27 cellular contexts compared by ENCODE assay signal in genomic region chr4:131635191-131635590, GRCh38.
"Had no signal": no experiment of that assay in that cellular context is flagged by ENCODE, and none has a peak within 500 bp of the region (broad histone marks: within the 10 kb centered on the region; RNA-seq: fewer than 3 reads in every experiment).

No MANE protein-coding gene starts in this region.

- H3K4me3 Mint-ChIP-seq: activated B cell treated with CpG ODN at 0.5 μM for 24 hours; activated CD8-positive, alpha-beta T cell treated with anti-CD3 and anti-CD28 coated beads for 36 hours; activated naive CD4-positive, alpha-beta T cell treated with anti-CD3 and anti-CD28 coated beads for 36 hours; activated naive CD4-positive, alpha-beta T cell treated with anti-CD3 and anti-CD28 coated beads, Interleukin-2, amount 50 U/mL, for 24 hours; activated naive CD8-positive, alpha-beta T cell treated with anti-CD3 and anti-CD28 coated beads for 36 hours; activated naive CD8-positive, alpha-beta T cell treated with anti-CD3 and anti-CD28 coated beads, Interleukin-2, amount 50 U/mL, for 24 hours; activated T-helper 1 cell treated with anti-CD3 and anti-CD28 coated beads, Interleukin-12 subunit alpha, Interleukin-12 subunit beta, Interleukin-2, Interleukin-4 antibody, amounts not matched to agents 30 ng/mL and 10 ng/mL and 1 ng/mL, durations not matched to agents 14 hours and 24 hours and 36 hours; brain; central memory CD8-positive, alpha-beta T cell; effector memory CD8-positive, alpha-beta T cell had no signal

- H3K27ac ChIP-seq: adrenal gland, ascending aorta, coronary artery, esophagus muscularis mucosa, foreskin keratinocyte, gastrocnemius medialis, WERI-Rb-1 had no signal

- ATAC-seq: activated CD4-positive, CD25-positive, alpha-beta regulatory T cell treated with anti-CD3 and anti-CD28 coated beads, Interleukin-2, amount 50 U/mL, for 24 hours; activated CD8-positive, alpha-beta T cell treated with anti-CD3 and anti-CD28 coated beads for 36 hours; activated naive CD8-positive, alpha-beta T cell treated with anti-CD3 and anti-CD28 coated beads, Interleukin-2, amount 50 U/mL, for 24 hours; effector memory CD8-positive, alpha-beta T cell; foreskin keratinocyte; gastrocnemius medialis had no signal

- H3K4me1 Mint-ChIP-seq: activated B cell treated with CpG ODN at 0.5 μM for 24 hours; activated naive CD4-positive, alpha-beta T cell treated with anti-CD3 and anti-CD28 coated beads, Interleukin-2, amount 50 U/mL, for 24 hours; activated naive CD8-positive, alpha-beta T cell treated with anti-CD3 and anti-CD28 coated beads for 36 hours; activated naive CD8-positive, alpha-beta T cell treated with anti-CD3 and anti-CD28 coated beads, Interleukin-2, amount 50 U/mL, for 24 hours; brain; central memory CD8-positive, alpha-beta T cell had no signal

- H3K36me3 Mint-ChIP-seq: activated naive CD4-positive, alpha-beta T cell treated with anti-CD3 and anti-CD28 coated beads, Interleukin-2, amount 50 U/mL, for 24 hours; activated naive CD8-positive, alpha-beta T cell treated with anti-CD3 and anti-CD28 coated beads for 36 hours; brain had no signal

- DNase-seq: activated B cell treated with CpG ODN at 0.5 μM for 24 hours; activated CD4-positive, alpha-beta T cell treated with anti-CD3 and anti-CD28 coated beads for 48 hours; activated CD4-positive, alpha-beta T cell treated with anti-CD3 and anti-CD28 coated beads, Interleukin-2, amount 50 U/mL, for 1 hour; activated CD4-positive, alpha-beta T cell treated with anti-CD3 and anti-CD28 coated beads, Interleukin-2, amount 50 U/mL, for 48 hours; activated CD8-positive, alpha-beta memory T cell treated with anti-CD3 and anti-CD28 coated beads for 24 hours; activated CD8-positive, alpha-beta T cell treated with anti-CD3 and anti-CD28 coated beads for 36 hours; activated effector memory CD4-positive, alpha-beta T cell treated with anti-CD3 and anti-CD28 coated beads, Interleukin-2, amount 50 U/mL, for 16 hours; activated naive CD4-positive, alpha-beta T cell treated with anti-CD3 and anti-CD28 coated beads for 36 hours; activated naive CD8-positive, alpha-beta T cell treated with anti-CD3 and anti-CD28 coated beads for 36 hours; activated naive CD8-positive, alpha-beta T cell treated with anti-CD3 and anti-CD28 coated beads, Interleukin-2, amount 50 U/mL, for 24 hours; activated T-cell treated with anti-CD3 and anti-CD28 coated beads, Interleukin-2, amount 50 U/mL, for 48 hours; adrenal gland; dermis blood vessel endothelial cell; effector CD4-positive, alpha-beta T cell; effector memory CD8-positive, alpha-beta T cell; foreskin keratinocyte; gastrocnemius medialis; T-helper 2 cell; WERI-Rb-1 had no signal

- H3K27me3 Mint-ChIP-seq: activated B cell treated with CpG ODN at 0.5 μM for 24 hours; activated CD8-positive, alpha-beta T cell treated with anti-CD3 and anti-CD28 coated beads for 36 hours; activated naive CD4-positive, alpha-beta T cell treated with anti-CD3 and anti-CD28 coated beads, Interleukin-2, amount 50 U/mL, for 24 hours; activated naive CD8-positive, alpha-beta T cell treated with anti-CD3 and anti-CD28 coated beads for 36 hours; activated naive CD8-positive, alpha-beta T cell treated with anti-CD3 and anti-CD28 coated beads, Interleukin-2, amount 50 U/mL, for 24 hours; brain; central memory CD8-positive, alpha-beta T cell; effector memory CD8-positive, alpha-beta T cell had no signal

- H3K27me3 ChIP-seq: adrenal gland, ascending aorta, esophagus muscularis mucosa, foreskin keratinocyte, gastrocnemius medialis had no signal

- H3K9me3 ChIP-seq: adrenal gland, ascending aorta, gastrocnemius medialis had no signal

- H3K4me3 ChIP-seq: adrenal gland, ascending aorta, coronary artery, esophagus muscularis mucosa, gastrocnemius medialis had no signal

- H3K36me3 ChIP-seq: adrenal gland, ascending aorta, esophagus muscularis mucosa, gastrocnemius medialis, WERI-Rb-1 had no signal

- H3K4me1 ChIP-seq: adrenal gland, ascending aorta, esophagus muscularis mucosa, foreskin keratinocyte, gastrocnemius medialis had no signal
